ENCODE assay signal across 8 cellular contexts in genomic region chr2:46097714-46098480, GRCh38.
DNase-seq lines count a peak whose midpoint lies in the region; ATAC-seq, FAIRE-seq and TF ChIP-seq lines count a peak whose summit lies in the region.

No MANE protein-coding gene starts in this region.

- H3K27ac ChIP-seq in hepatocyte, result peak overlapping the region; percentile 84

- H3K4me3 ChIP-seq in hepatocyte, result no peak overlapping the region

- peak; percentile 93 for FAIRE-seq in HTR-8/SVneo (lab: Jason Lieb, UNC)

- no peak for ATAC-seq in GM21528 (IDR thresholded peaks at IDR 0.05; ENCODE audit: low FRiP score, unreplicated experiment)
- ATAC-seq in GM21737 (IDR thresholded peaks at IDR 0.05; ENCODE audit: unreplicated experiment), result no peak
- ATAC-seq in HG03439 (IDR thresholded peaks at IDR 0.05; ENCODE audit: unreplicated experiment), result no peak

- no peaks in the 10 kb centered on the region for H3K36me3 ChIP-seq in hepatocyte (replicated peaks; ENCODE audit: insufficient read depth, low read depth)

- 39% methylated on average over 4 of the region's 4 CpGs for WGBS in hepatocyte (ENCODE audit: low lambda C conversion rate, missing lambda C conversion rate)

- H3K4me2 ChIP-seq in hepatocyte, result no peak overlapping the region

- no peaks in the 10 kb centered on the region for H3K9me3 ChIP-seq in hepatocyte (ENCODE audit: low read depth)

- H3K9me2 ChIP-seq in hepatocyte (replicated peaks; ENCODE audit: insufficient read depth), result no peaks in the 10 kb centered on the region

- H3K27me3 ChIP-seq in hepatocyte, result no peaks in the 10 kb centered on the region

- TF ChIP-seq CTCF in hepatocyte (IDR thresholded peaks at IDR 0.05; ENCODE audit: poor library complexity), result no peak

- H3K79me2 ChIP-seq in hepatocyte, result no peaks in the 10 kb centered on the region

- H3K4me1 ChIP-seq in hepatocyte (ENCODE audit: insufficient read depth), result peaks cover 4% of the 10 kb centered on the region

- H2AFZ ChIP-seq in hepatocyte, result no peak overlapping the region

- no peaks in the 10 kb centered on the region for H4K20me1 ChIP-seq in hepatocyte (ENCODE audit: insufficient read depth, poor library complexity, severe bottlenecking)

- DNase-seq in HTR-8/SVneo (ENCODE audit: insufficient read length, low spot score) (peak; percentile 91), astrocyte of the hippocampus (ENCODE audit: low read depth, low spot score) (peak; percentile 98), hepatocyte (ENCODE audit: low spot score) (peak; percentile 81), stromal cell of bone marrow (ENCODE audit: low read depth) (peak; percentile 92), NOMO-1 (lab: John Stamatoyannopoulos, UW; ENCODE audit: unreplicated experiment in 2 of 2) (no peak)

Comparison
In these comparisons a context has a peak if more than half of its experiments do, and no peak if none do; other contexts are left out.
1. DNase-seq: peak in HTR-8/SVneo (single experiment), astrocyte of the hippocampus (single experiment), hepatocyte (single experiment) and stromal cell of bone marrow (single experiment); none in NOMO-1 (0 of 2).